1 cellular context compared by ENCODE assay signal in the genomic region with DNA sequence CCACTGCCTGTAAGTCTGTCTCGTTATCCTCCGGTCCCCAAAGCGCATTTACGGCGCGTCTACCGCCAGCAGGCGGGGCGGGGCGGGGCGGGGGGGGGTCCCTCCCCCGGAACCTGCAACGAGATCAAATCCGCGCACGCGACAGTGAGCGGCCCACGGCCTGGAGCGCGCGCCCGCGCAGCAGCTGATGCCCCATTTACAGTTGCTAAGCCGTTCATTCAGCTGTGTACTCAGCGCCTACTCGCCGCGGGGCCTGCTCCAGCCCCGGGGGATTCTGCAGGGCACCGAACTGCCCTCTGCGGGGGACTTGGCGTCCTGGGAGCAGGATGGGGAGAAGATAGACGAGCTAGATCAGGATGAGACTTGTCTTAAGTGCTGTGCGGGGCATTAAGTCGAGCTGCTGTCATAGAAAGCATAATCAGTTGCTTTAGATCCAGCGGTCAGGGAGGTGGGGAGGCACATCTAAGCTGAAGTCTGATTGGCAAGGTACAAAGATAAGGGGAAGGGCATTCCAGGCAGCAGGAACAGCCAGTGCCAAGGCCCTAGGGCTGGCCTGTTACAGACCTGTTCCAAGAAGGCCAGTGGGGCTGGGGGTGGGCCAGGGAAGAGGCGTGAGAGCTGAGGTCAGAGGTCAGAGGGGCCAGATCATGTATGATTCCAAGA.
TF ChIP-seq lines count a peak whose summit lies in the region.

No MANE protein-coding gene starts in this region.

TF ChIP-seq in H1, 55 proteins besides CTCF, POLR2A, EP300 and RAD21 (continued from another document):
- TF ChIP-seq KDM4A (IDR thresholded peaks at IDR 0.05; ENCODE audit: low read depth, low read length, severe bottlenecking) = no peak
- TF ChIP-seq MAFK (IDR thresholded peaks at IDR 0.05; ENCODE audit: low read depth, low read length) = no peak
- no peak for TF ChIP-seq RNF2 (IDR thresholded peaks at IDR 0.05; ENCODE audit: borderline replicate concordance, low read depth, low read length, missing control alignments, poor library complexity, severe bottlenecking)
- no peak for TF ChIP-seq NANOG (IDR thresholded peaks at IDR 0.05; ENCODE audit: insufficient read depth, low read depth, low read length, poor library complexity, severe bottlenecking)
- TF ChIP-seq TAF1 (IDR thresholded peaks at IDR 0.05; ENCODE audit: low read depth, low read length) = no peak
- TF ChIP-seq, protein P1, sequence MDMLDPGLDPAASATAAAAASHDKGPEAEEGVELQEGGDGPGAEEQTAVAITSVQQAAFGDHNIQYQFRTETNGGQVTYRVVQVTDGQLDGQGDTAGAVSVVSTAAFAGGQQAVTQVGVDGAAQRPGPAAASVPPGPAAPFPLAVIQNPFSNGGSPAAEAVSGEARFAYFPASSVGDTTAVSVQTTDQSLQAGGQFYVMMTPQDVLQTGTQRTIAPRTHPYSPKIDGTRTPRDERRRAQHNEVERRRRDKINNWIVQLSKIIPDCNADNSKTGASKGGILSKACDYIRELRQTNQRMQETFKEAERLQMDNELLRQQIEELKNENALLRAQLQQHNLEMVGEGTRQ (IDR thresholded peaks at IDR 0.05; ENCODE audit: low read length) = no peak
- no peak for TF ChIP-seq POLR2AphosphoS5 (IDR thresholded peaks at IDR 0.05; ENCODE audit: low read depth, low read length)
- TF ChIP-seq JUN (IDR thresholded peaks at IDR 0.05; ENCODE audit: low read depth, low read length) = no peak
- no peak for TF ChIP-seq CHD2 (IDR thresholded peaks at IDR 0.05; ENCODE audit: low read length)
- no peak for TF ChIP-seq RBBP5 (IDR thresholded peaks at IDR 0.05; ENCODE audit: borderline replicate concordance, low read depth, low read length)
- TF ChIP-seq SIN3A (conservative IDR thresholded peaks at IDR 0.05 in 1 of 2, IDR thresholded peaks at IDR 0.05 in 1 of 2; ENCODE audit: low read depth in 1 of 2, low read length in 2 of 2) = peak in 1 of 2 experiments; percentile 37; a peak in 1 of 4 replicates
- no peak for TF ChIP-seq BACH1 (IDR thresholded peaks at IDR 0.05; ENCODE audit: low read length)
- no peak for TF ChIP-seq GABPA (IDR thresholded peaks at IDR 0.05; ENCODE audit: borderline replicate concordance, insufficient read depth, low read length)
- TF ChIP-seq YY1 (IDR thresholded peaks at IDR 0.05; ENCODE audit: low read depth, low read length) = no peak
- TF ChIP-seq SAP30 (IDR thresholded peaks at IDR 0.05; ENCODE audit: insufficient read depth, insufficient replicate concordance, low read length) = peak; percentile 50
- TF ChIP-seq, protein P2, sequence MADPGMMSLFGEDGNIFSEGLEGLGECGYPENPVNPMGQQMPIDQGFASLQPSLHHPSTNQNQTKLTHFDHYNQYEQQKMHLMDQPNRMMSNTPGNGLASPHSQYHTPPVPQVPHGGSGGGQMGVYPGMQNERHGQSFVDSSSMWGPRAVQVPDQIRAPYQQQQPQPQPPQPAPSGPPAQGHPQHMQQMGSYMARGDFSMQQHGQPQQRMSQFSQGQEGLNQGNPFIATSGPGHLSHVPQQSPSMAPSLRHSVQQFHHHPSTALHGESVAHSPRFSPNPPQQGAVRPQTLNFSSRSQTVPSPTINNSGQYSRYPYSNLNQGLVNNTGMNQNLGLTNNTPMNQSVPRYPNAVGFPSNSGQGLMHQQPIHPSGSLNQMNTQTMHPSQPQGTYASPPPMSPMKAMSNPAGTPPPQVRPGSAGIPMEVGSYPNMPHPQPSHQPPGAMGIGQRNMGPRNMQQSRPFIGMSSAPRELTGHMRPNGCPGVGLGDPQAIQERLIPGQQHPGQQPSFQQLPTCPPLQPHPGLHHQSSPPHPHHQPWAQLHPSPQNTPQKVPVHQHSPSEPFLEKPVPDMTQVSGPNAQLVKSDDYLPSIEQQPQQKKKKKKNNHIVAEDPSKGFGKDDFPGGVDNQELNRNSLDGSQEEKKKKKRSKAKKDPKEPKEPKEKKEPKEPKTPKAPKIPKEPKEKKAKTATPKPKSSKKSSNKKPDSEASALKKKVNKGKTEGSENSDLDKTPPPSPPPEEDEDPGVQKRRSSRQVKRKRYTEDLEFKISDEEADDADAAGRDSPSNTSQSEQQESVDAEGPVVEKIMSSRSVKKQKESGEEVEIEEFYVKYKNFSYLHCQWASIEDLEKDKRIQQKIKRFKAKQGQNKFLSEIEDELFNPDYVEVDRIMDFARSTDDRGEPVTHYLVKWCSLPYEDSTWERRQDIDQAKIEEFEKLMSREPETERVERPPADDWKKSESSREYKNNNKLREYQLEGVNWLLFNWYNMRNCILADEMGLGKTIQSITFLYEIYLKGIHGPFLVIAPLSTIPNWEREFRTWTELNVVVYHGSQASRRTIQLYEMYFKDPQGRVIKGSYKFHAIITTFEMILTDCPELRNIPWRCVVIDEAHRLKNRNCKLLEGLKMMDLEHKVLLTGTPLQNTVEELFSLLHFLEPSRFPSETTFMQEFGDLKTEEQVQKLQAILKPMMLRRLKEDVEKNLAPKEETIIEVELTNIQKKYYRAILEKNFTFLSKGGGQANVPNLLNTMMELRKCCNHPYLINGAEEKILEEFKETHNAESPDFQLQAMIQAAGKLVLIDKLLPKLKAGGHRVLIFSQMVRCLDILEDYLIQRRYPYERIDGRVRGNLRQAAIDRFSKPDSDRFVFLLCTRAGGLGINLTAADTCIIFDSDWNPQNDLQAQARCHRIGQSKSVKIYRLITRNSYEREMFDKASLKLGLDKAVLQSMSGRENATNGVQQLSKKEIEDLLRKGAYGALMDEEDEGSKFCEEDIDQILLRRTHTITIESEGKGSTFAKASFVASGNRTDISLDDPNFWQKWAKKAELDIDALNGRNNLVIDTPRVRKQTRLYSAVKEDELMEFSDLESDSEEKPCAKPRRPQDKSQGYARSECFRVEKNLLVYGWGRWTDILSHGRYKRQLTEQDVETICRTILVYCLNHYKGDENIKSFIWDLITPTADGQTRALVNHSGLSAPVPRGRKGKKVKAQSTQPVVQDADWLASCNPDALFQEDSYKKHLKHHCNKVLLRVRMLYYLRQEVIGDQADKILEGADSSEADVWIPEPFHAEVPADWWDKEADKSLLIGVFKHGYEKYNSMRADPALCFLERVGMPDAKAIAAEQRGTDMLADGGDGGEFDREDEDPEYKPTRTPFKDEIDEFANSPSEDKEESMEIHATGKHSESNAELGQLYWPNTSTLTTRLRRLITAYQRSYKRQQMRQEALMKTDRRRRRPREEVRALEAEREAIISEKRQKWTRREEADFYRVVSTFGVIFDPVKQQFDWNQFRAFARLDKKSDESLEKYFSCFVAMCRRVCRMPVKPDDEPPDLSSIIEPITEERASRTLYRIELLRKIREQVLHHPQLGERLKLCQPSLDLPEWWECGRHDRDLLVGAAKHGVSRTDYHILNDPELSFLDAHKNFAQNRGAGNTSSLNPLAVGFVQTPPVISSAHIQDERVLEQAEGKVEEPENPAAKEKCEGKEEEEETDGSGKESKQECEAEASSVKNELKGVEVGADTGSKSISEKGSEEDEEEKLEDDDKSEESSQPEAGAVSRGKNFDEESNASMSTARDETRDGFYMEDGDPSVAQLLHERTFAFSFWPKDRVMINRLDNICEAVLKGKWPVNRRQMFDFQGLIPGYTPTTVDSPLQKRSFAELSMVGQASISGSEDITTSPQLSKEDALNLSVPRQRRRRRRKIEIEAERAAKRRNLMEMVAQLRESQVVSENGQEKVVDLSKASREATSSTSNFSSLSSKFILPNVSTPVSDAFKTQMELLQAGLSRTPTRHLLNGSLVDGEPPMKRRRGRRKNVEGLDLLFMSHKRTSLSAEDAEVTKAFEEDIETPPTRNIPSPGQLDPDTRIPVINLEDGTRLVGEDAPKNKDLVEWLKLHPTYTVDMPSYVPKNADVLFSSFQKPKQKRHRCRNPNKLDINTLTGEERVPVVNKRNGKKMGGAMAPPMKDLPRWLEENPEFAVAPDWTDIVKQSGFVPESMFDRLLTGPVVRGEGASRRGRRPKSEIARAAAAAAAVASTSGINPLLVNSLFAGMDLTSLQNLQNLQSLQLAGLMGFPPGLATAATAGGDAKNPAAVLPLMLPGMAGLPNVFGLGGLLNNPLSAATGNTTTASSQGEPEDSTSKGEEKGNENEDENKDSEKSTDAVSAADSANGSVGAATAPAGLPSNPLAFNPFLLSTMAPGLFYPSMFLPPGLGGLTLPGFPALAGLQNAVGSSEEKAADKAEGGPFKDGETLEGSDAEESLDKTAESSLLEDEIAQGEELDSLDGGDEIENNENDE (IDR thresholded peaks at IDR 0.05; ENCODE audit: insufficient replicate concordance, low read length) = no peak
- no peak for TF ChIP-seq CREB1 (IDR thresholded peaks at IDR 0.05)
- TF ChIP-seq TBP (IDR thresholded peaks at IDR 0.05; ENCODE audit: low read depth, low read length) = no peak
